19 cellular contexts compared by ENCODE assay signal in genomic region chr2:105278654-105279053, GRCh38. TPM values are rescaled to one million over a fixed set of nuclear protein-coding genes. Genes with fewer than 3 reads are reported as not detected.
DNase-seq lines count a peak whose midpoint lies in the region; ATAC-seq and TF ChIP-seq lines count a peak whose summit lies in the region.
"Had no signal": no experiment of that assay in that cellular context is flagged by ENCODE, and none has a peak within 500 bp of the region (broad histone marks: within the 10 kb centered on the region; RNA-seq: fewer than 3 reads in every experiment).

No MANE protein-coding gene starts in this region.

- no peaks in the 10 kb centered on the region for H3K27me3 ChIP-seq in H9 (ENCODE audit: insufficient read depth, low read length)
- H3K27me3 ChIP-seq in WERI-Rb-1 (ENCODE audit: insufficient read depth, low read depth, severe bottlenecking), result no peaks in the 10 kb centered on the region
- H3K27me3 ChIP-seq in osteoblast (ENCODE audit: insufficient read depth, low read length), result no peaks in the 10 kb centered on the region
- no peaks in the 10 kb centered on the region for H3K27me3 ChIP-seq in A673 (replicated peaks; ENCODE audit: insufficient read depth, low read depth, low read length, poor library complexity)
- H3K27me3 ChIP-seq in GM23248 (replicated peaks; ENCODE audit: insufficient read depth), result no peaks in the 10 kb centered on the region
- H3K27me3 ChIP-seq: BLaER1 had no signal

- no peak overlapping the region for H3K27ac ChIP-seq in H9 (ENCODE audit: insufficient read length, low read depth, low read length)
- H3K27ac ChIP-seq in WERI-Rb-1, result no peak overlapping the region
- H3K27ac ChIP-seq in osteoblast (ENCODE audit: low read depth, low read length), result no peak overlapping the region
- no peak overlapping the region for H3K27ac ChIP-seq in A673 (ENCODE audit: low read depth, low read length, poor library complexity, severe bottlenecking)
- H3K27ac ChIP-seq in GM23248, result no peak overlapping the region
- H3K27ac ChIP-seq: BLaER1 had no signal

- no peak overlapping the region for H3K23ac ChIP-seq in H9 (ENCODE audit: insufficient read length, low read depth, low read length)

- H3K18ac ChIP-seq in H9 (ENCODE audit: insufficient read length, low read depth, low read length), result no peak overlapping the region

- in situ Hi-C loops in GM23248 (cut with MboI), result no loop called here

- H3K4me3 Mint-ChIP-seq in H9, result no peak overlapping the region
- H3K4me3 Mint-ChIP-seq: CD8-positive, alpha-beta T cell had no signal

- H4K91ac ChIP-seq in H9 (ENCODE audit: insufficient read length, low read depth, low read length), result no peak overlapping the region

- H3K4me3 ChIP-seq in WERI-Rb-1 (ENCODE audit: low read depth, low read length) (no peak overlapping the region), osteoblast (ENCODE audit: insufficient read depth, low read length) (no peak overlapping the region), A673 (ENCODE audit: low read depth, low read length, poor library complexity, severe bottlenecking) (no peak overlapping the region), GM23248 (no peak overlapping the region)
- H3K4me3 ChIP-seq: BLaER1 had no signal

- H3K4me2 ChIP-seq in H9 (ENCODE audit: insufficient read depth, insufficient read length, low read length) (no peak overlapping the region), osteoblast (ENCODE audit: insufficient read depth, low read length) (no peak overlapping the region), GM23248 (ENCODE audit: unreplicated experiment) (no peak overlapping the region)
- H3K4me2 ChIP-seq: BLaER1 had no signal

- CTCF ChIA-PET in A673 (lab: Charles Lee), result no interaction called here

- ATAC-seq in HG03469 (IDR thresholded peaks at IDR 0.05; ENCODE audit: unreplicated experiment), result no peak
- ATAC-seq: CD8-positive, alpha-beta T cell had no signal

- no peak overlapping the region for H2BK120ac ChIP-seq in H9 (ENCODE audit: low read depth, low read length, poor library complexity, severe bottlenecking)

- no peaks in the 10 kb centered on the region for H3F3A ChIP-seq in GM23248 (ENCODE audit: insufficient read depth)

- no peak overlapping the region for H4K8ac ChIP-seq in H9 (replicated peaks; ENCODE audit: insufficient read length, low read depth, low read length)

- H2AFZ ChIP-seq in H9 (ENCODE audit: low read length) (no peak overlapping the region), osteoblast (ENCODE audit: low read length) (no peak overlapping the region), GM23248 (no peak overlapping the region)

- no CpG with 5 or more reads among the region's 5 CpGs for WGBS in H9 (ENCODE audit: extremely low coverage, insufficient read length, low lambda C conversion rate)
- WGBS in GM23248 (ENCODE audit: low coverage in 1 of 2, low lambda C conversion rate in 2 of 2, missing lambda C conversion rate in 2 of 2), 2 experiments, result 61 to 64% methylated on average over 5 of the region's 5 CpGs

- TF ChIP-seq POLR2A in erythroblast (IDR thresholded peaks at IDR 0.05; ENCODE audit: low read length), result no peak

- no peak overlapping the region for H3K9ac ChIP-seq in H9 (ENCODE audit: extremely low read depth, insufficient read length, low read length)
- no peak overlapping the region for H3K9ac ChIP-seq in GM23248
- H3K9ac ChIP-seq: BLaER1 had no signal

- H3K9me2 ChIP-seq in GM23248 (ENCODE audit: insufficient read depth), result no peaks in the 10 kb centered on the region

- no peaks in the 10 kb centered on the region for H3K79me2 ChIP-seq in H9 (ENCODE audit: insufficient read depth, low read length)
- H3K79me2 ChIP-seq in osteoblast (ENCODE audit: insufficient read depth, low read length), result no peaks in the 10 kb centered on the region
- H3K79me2 ChIP-seq in GM23248 (ENCODE audit: insufficient read depth), result no peaks in the 10 kb centered on the region

- H3K14ac ChIP-seq in H9 (ENCODE audit: insufficient read depth, low read length), result no peak overlapping the region

- H2AK5ac ChIP-seq in H9 (ENCODE audit: insufficient read length, low read length), result no peak overlapping the region

- H3K27ac Mint-ChIP-seq in H9, result no peak overlapping the region
- H3K27ac Mint-ChIP-seq: CD8-positive, alpha-beta T cell had no signal

- TF ChIP-seq CTCF in H9 (conservative IDR thresholded peaks at IDR 0.05) (peak; percentile 49), WERI-Rb-1 (IDR thresholded peaks at IDR 0.05; ENCODE audit: low read depth, low read length) (0 out of 2 replicates have a peak, but pooled peaks have one; percentile 2), osteoblast (IDR thresholded peaks at IDR 0.05; ENCODE audit: extremely low read depth, low read depth, low read length) (peak; percentile 15), A673 (conservative IDR thresholded peaks at IDR 0.05; ENCODE audit: low read depth, low read length) (no peak)

- peaks cover 7 to 64% (median 26%) of the 10 kb centered on the region in 3 experiments; a peak in 6 of 7 replicates for H3K36me3 Mint-ChIP-seq in H9 (ENCODE audit: insufficient read depth in 1 of 3, low read depth in 3 of 3)

- no peak overlapping the region for H2BK20ac ChIP-seq in H9 (ENCODE audit: low read depth, low read length, poor library complexity, severe bottlenecking)

- no peaks in the 10 kb centered on the region for H3K79me1 ChIP-seq in H9 (ENCODE audit: insufficient read depth, low read depth, low read length, poor library complexity, severe bottlenecking)

- H2BK5ac ChIP-seq in H9 (ENCODE audit: insufficient read length, low read length), result no peak overlapping the region

- H3K36me3 ChIP-seq in WERI-Rb-1 (peaks cover 60% of the 10 kb centered on the region), osteoblast (ENCODE audit: insufficient read depth, low read length) (peaks cover 36% of the 10 kb centered on the region), A673 (ENCODE audit: insufficient read depth, low read length, poor library complexity, severe bottlenecking) (peaks cover 34% of the 10 kb centered on the region), GM23248 (ENCODE audit: low read depth) (peaks cover 11% of the 10 kb centered on the region)

- no peak overlapping the region for H3K4ac ChIP-seq in H9 (ENCODE audit: low read depth, low read length)

- H3K4me1 Mint-ChIP-seq in H9, result no peaks in the 10 kb centered on the region

- no peak for DNase-seq in H9
- no peak for DNase-seq in WERI-Rb-1
- DNase-seq in erythroblast (lab: John Stamatoyannopoulos, UW), result peak; percentile 22 to 61
- no peak for DNase-seq in osteoblast (ENCODE audit: insufficient read length, low spot score, missing footprints)
- DNase-seq in A673 (ENCODE audit: low spot score), result no peak
- DNase-seq in HuH-7 (ENCODE audit: low spot score), result no peak
- no peak for DNase-seq in GM23248
- DNase-seq: CD8-positive, alpha-beta T cell; DMS79; NCI-H1417; NCI-H1930; NCI-H2171; NCI-H446; NCI-H69; RPMI8226 had no signal

- H2BK12ac ChIP-seq in H9 (ENCODE audit: insufficient read length, low read depth, low read length), result no peak overlapping the region

- H3K27me3 Mint-ChIP-seq in H9 (ENCODE audit: low read depth), result no peaks in the 10 kb centered on the region

- H3K9me3 Mint-ChIP-seq in H9, result no peaks in the 10 kb centered on the region
- H3K9me3 Mint-ChIP-seq: CD8-positive, alpha-beta T cell had no signal

- no peaks in the 10 kb centered on the region for H3K23me2 ChIP-seq in H9 (ENCODE audit: insufficient read length, low read depth, low read length, poor library complexity, severe bottlenecking)

- H3T11ph ChIP-seq in H9 (ENCODE audit: low read length), result no peak overlapping the region

- H2BK15ac ChIP-seq in H9 (ENCODE audit: low read depth, low read length), result no peak overlapping the region

- POLR2A ChIA-PET in A673 (lab: Charles Lee; ENCODE audit: low non-redundant PET), result no interaction called here

- no peak overlapping the region for H4K5ac ChIP-seq in H9 (ENCODE audit: insufficient read length, low read depth, low read length)

- H4K20me1 ChIP-seq in H9 (ENCODE audit: control insufficient read depth, insufficient read depth, insufficient read length), result no peaks in the 10 kb centered on the region
- peaks cover 3% of the 10 kb centered on the region for H4K20me1 ChIP-seq in osteoblast (ENCODE audit: insufficient read depth, low read length)
- no peaks in the 10 kb centered on the region for H4K20me1 ChIP-seq in GM23248 (ENCODE audit: insufficient read depth)

- intact Hi-C loops in A673 (cut with micrococcal nuclease; ENCODE audit: unreplicated experiment), result no loop called here

- no peak overlapping the region for H3K56ac ChIP-seq in H9 (ENCODE audit: insufficient read length, low read depth, low read length)

- H3K9me3 ChIP-seq in H9 (ENCODE audit: control insufficient read depth, low read depth, low read length), result no peaks in the 10 kb centered on the region
- no peaks in the 10 kb centered on the region for H3K9me3 ChIP-seq in WERI-Rb-1 (ENCODE audit: severe bottlenecking)
- H3K9me3 ChIP-seq in osteoblast (ENCODE audit: low read depth, low read length), result no peaks in the 10 kb centered on the region
- no peaks in the 10 kb centered on the region for H3K9me3 ChIP-seq in A673 (ENCODE audit: low read depth, low read length, poor library complexity, severe bottlenecking)
- H3K9me3 ChIP-seq in GM23248 (ENCODE audit: low read depth), result no peaks in the 10 kb centered on the region
- H3K9me3 ChIP-seq: BLaER1 had no signal

- BruUV-seq in A673 (replicated peaks; lab: Mats Ljungman, UMichigan), result no TSS peak

- H3K4me1 ChIP-seq in H9 (ENCODE audit: insufficient read depth, low read length) (no peaks in the 10 kb centered on the region), osteoblast (ENCODE audit: insufficient read depth, low read length) (no peaks in the 10 kb centered on the region), A673 (ENCODE audit: insufficient read depth, low read length, poor library complexity, severe bottlenecking) (no peaks in the 10 kb centered on the region), GM23248 (ENCODE audit: insufficient read depth) (no peaks in the 10 kb centered on the region)

RNA-seq across cellular contexts. Expression of gene GPR45, which starts 37.1 kb away (rescaled TPM):
- total RNA-seq in H9 (2021), result not detected in 2 replicates
- not detected in 2 replicates for total RNA-seq in osteoblast
- not detected in 2 replicates for total RNA-seq in A673 (2021)
- total RNA-seq in GM23248 (2014; rRNA removed; shearing (Covaris generic)), result not detected in 2 replicates
- not detected in 2 replicates for polyA plus RNA-seq in GM23248 (2016; fragmentation: Nextera tagmentation; extraction: Ambion mirVana)
- total RNA-seq: CD8-positive, alpha-beta T cell; H1; OCI-LY7 had no signal

RNA-seq across cellular contexts. Expression of gene TGFBRAP1, which starts 50.9 kb away (rescaled TPM):
- total RNA-seq in H9 (2021), result 22.8 and 23.6 TPM in 2 replicates
- total RNA-seq in osteoblast, result 32.6 and 32.7 TPM in 2 replicates
- total RNA-seq in A673 (2021), result 22.8 and 24.8 TPM in 2 replicates
- 9.0 and 11.3 TPM in 2 replicates for total RNA-seq in GM23248 (2014; rRNA removed; shearing (Covaris generic))
- polyA plus RNA-seq in GM23248 (2016; fragmentation: Nextera tagmentation; extraction: Ambion mirVana), result 8.3 and 8.5 TPM in 2 replicates

RNA-seq across cellular contexts. Expression of gene C2orf49, which starts 58.7 kb away (rescaled TPM):
- total RNA-seq in H9 (2021) (17.1 and 18.8 TPM in 2 replicates), osteoblast (18.0 and 18.1 TPM in 2 replicates), A673 (2021) (21.5 and 24.8 TPM in 2 replicates)
- 9.0 and 17.6 TPM in 2 replicates for total RNA-seq in GM23248 (2014; rRNA removed; shearing (Covaris generic))
- polyA plus RNA-seq in GM23248 (2016; fragmentation: Nextera tagmentation; extraction: Ambion mirVana), result 11.4 and 13.6 TPM in 2 replicates

Comparison
In these comparisons a context has a peak if more than half of its experiments do, and no peak if none do; other contexts are left out.
1. DNase-seq: peak in erythroblast (2 of 2); none in H9 (single experiment), WERI-Rb-1 (single experiment), osteoblast (single experiment), A673 (single experiment), HuH-7 (single experiment) and GM23248 (single experiment).